Comparison of ENCODE assay signal across 27 cellular contexts in the genomic region with DNA sequence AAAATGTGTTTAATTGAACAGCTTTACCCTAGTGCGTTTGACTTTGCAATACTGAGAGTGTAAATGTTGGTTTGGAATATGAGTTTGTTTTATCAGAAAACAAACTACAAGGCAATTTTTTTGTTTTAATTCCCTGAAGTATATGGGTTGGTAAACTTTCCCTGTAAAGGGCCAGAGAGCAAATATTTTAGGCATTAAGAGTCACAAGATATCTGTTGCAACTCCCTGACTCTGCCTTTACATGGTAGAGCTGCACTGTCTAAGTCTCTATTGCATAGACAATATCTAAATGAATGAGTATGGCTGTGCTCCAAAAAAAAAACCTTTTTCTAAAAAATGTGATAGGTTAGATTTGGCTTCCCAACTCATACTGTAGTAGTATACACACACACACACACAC.
"Had no signal": no experiment of that assay in that cellular context is flagged by ENCODE, and none has a peak within 500 bp of the region (broad histone marks: within the 10 kb centered on the region; RNA-seq: fewer than 3 reads in every experiment).

No MANE protein-coding gene starts in this region.

- H3K9me3 ChIP-seq: esophagus squamous epithelium, gastroesophageal sphincter, heart right ventricle had no signal

- DNase-seq: activated CD4-positive, alpha-beta memory T cell treated with anti-CD3 and anti-CD28 coated beads for 36 hours; activated CD4-positive, alpha-beta T cell treated with anti-CD3 and anti-CD28 coated beads for 36 hours; activated CD4-positive, alpha-beta T cell treated with anti-CD3 and anti-CD28 coated beads, Interleukin-2, amount 10 ng/mL, durations not matched to agents 24 days and 14 days; activated CD4-positive, CD25-positive, alpha-beta regulatory T cell; activated CD4-positive, CD25-positive, alpha-beta regulatory T cell treated with anti-CD3 and anti-CD28 coated beads, Interleukin-2, amount 50 U/mL, for 72 hours; activated CD8-positive, alpha-beta memory T cell treated with anti-CD3 and anti-CD28 coated beads, Interleukin-2, amount 10 ng/mL, durations not matched to agents 7 days and 5 days; activated CD8-positive, alpha-beta memory T cell treated with anti-CD3 and anti-CD28 coated beads, Interleukin-2, amount 50 U/mL, for 4 hours; activated CD8-positive, alpha-beta T cell treated with anti-CD3 and anti-CD28 coated beads, Interleukin-2, amount 10 ng/mL, durations not matched to agents 7 days and 5 days; activated effector memory CD4-positive, alpha-beta T cell treated with anti-CD3 and anti-CD28 coated beads, Interleukin-2, amount 50 U/mL, for 16 hours; activated naive CD4-positive, alpha-beta T cell treated with anti-CD3 and anti-CD28 coated beads for 36 hours; activated naive CD8-positive, alpha-beta T cell treated with anti-CD3 and anti-CD28 coated beads for 36 hours; activated naive CD8-positive, alpha-beta T cell treated with anti-CD3 and anti-CD28 coated beads, Interleukin-2, amount 50 U/mL, for 24 hours; activated T-cell treated with anti-CD3 and anti-CD28 coated beads, Interleukin-2, amount 50 U/mL, for 1 hour; activated T-cell treated with anti-CD3 and anti-CD28 coated beads, Interleukin-2, amount 50 U/mL, for 48 hours; amniotic stem cell; anterior cingulate cortex; brain microvascular endothelial cell; caudate nucleus; dermis blood vessel endothelial cell; effector CD4-positive, alpha-beta T cell; esophagus squamous epithelium; foreskin melanocyte; heart right ventricle; T-helper 2 cell had no signal

- H3K4me3 ChIP-seq: coronary artery, esophagus squamous epithelium, gastroesophageal sphincter, heart right ventricle had no signal

- ATAC-seq: activated CD4-positive, alpha-beta T cell treated with anti-CD3 and anti-CD28 coated beads for 36 hours; activated CD8-positive, alpha-beta memory T cell treated with anti-CD3 and anti-CD28 coated beads, Interleukin-2, amount 10 ng/mL, durations not matched to agents 7 days and 5 days; activated CD8-positive, alpha-beta T cell treated with anti-CD3 and anti-CD28 coated beads, Interleukin-2, amount 10 ng/mL, durations not matched to agents 7 days and 5 days; activated naive CD8-positive, alpha-beta T cell treated with anti-CD3 and anti-CD28 coated beads, Interleukin-2, amount 50 U/mL, for 24 hours; gastroesophageal sphincter; heart right ventricle had no signal

- H3K4me1 ChIP-seq: esophagus squamous epithelium had no signal

- H3K27ac ChIP-seq: brain microvascular endothelial cell, coronary artery, epithelial cell of prostate, esophagus squamous epithelium, gastroesophageal sphincter, heart right ventricle had no signal

- H3K36me3 ChIP-seq: brain microvascular endothelial cell, esophagus squamous epithelium, gastroesophageal sphincter, heart right ventricle had no signal

- H3K27me3 ChIP-seq: brain microvascular endothelial cell, esophagus squamous epithelium, gastroesophageal sphincter, heart right ventricle had no signal
